9 cellular contexts compared by ENCODE assay signal in genomic region chrX:10882484-10882883, GRCh38.
"Had no signal": no experiment of that assay in that cellular context is flagged by ENCODE, and none has a peak within 500 bp of the region (broad histone marks: within the 10 kb centered on the region; RNA-seq: fewer than 3 reads in every experiment).

No MANE protein-coding gene starts in this region.

- H3K4me3 Mint-ChIP-seq: GM23338, H9 had no signal

- FAIRE-seq: H1, H54, HepG2 had no signal

- H3K4me1 Mint-ChIP-seq: GM23338, H9, IgD-negative memory B cell had no signal

- H3K4me3 ChIP-seq: GM23338 had no signal

- H3K4me2 ChIP-seq: GM23338 had no signal

- H3K9me3 Mint-ChIP-seq: GM23338 had no signal

- H3K27ac Mint-ChIP-seq: GM23338, H9 had no signal

- H3K27ac ChIP-seq: HL-60 had no signal

- H3K27me3 Mint-ChIP-seq: IgD-negative memory B cell had no signal

- H3K36me3 Mint-ChIP-seq: IgD-negative memory B cell had no signal

- DNase-seq: H9, HCEC 1CT, KG1 had no signal

- ATAC-seq: GM23338, HepG2 had no signal

- H2AFZ ChIP-seq: GM23338 had no signal
